ENCODE assay signal across 1 cellular context in the genomic region with DNA sequence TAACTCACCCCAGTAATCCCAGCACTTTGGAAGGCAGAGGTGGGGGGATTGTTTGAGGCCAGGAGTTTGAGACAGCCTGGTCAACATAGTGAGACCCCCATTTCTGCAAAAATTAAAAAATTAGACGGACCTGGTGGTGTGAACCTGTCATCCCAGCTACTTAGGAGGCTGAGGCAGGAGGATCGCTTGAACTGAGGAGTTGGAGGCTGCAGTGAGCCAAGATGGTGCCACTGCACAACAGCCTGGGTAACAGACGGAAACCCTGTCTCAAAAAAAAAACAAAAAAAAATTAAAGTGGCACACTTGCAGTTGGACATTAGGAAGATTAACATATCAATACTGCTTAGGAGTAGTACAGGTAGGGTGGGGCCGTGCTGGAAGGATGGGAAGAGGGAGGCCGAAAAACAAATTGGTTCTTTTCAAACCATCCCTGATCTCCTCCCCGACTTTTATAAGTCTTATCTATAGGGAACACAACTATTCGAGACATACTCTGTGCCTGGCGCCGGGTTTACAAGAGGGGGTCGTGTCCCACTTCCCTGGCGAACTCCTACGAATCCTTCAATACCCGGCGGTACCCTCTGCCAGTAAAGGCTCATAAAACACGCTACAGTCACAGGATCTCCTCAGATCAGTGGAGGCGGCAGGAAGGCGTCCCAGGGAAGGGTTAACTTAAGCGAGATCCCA.
TF ChIP-seq lines count a peak whose summit lies in the region.

No MANE protein-coding gene starts in this region.

TF ChIP-seq in endothelial cell of umbilical vein, 7 proteins besides CTCF, POLR2A, EP300 and RAD21:
- no peak for TF ChIP-seq MYC (IDR thresholded peaks at IDR 0.05; ENCODE audit: low read depth, low read length)
- no peak for TF ChIP-seq FOS (IDR thresholded peaks at IDR 0.05; ENCODE audit: borderline replicate concordance, insufficient read depth, low read length)
- no peak for TF ChIP-seq POLR2AphosphoS5 (IDR thresholded peaks at IDR 0.05; ENCODE audit: insufficient read depth, low read depth, low read length)
- no peak for TF ChIP-seq GATA2 (IDR thresholded peaks at IDR 0.05; ENCODE audit: insufficient read depth, insufficient read length, low read depth, low read length)
- TF ChIP-seq JUN (IDR thresholded peaks at IDR 0.05; ENCODE audit: borderline replicate concordance, insufficient read depth, insufficient read length, low read depth): no peak
